In the genomic region with DNA sequence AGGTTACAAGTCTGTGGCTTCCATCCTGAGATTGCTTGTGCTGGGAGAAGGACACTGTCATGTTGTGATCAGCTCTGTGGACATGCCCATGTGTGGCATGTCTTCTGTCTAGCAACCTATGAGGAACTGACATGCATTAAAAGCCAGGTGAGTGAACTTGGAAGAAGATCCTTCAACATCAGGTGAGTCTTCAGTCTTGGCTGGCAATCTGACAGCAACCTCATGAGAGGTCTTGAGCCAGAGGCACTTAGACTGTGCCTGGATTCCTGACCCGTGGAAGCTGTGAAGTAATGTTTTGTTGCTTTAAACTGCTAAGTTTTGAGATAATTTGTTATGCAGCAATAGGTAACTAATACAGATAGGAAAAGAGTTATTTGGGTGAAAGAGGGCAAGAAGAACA, we compare ENCODE assay signal across 17 cellular contexts. TPM values are rescaled to one million over a fixed set of nuclear protein-coding genes. Genes with fewer than 3 reads are reported as not detected.
A peak's percentile ranks its signal among the peaks of the same experiment; 100 is the strongest.
DNase-seq lines count a peak whose midpoint lies in the region; ATAC-seq and TF ChIP-seq lines count a peak whose summit lies in the region.
"Had no signal": no experiment of that assay in that cellular context is flagged by ENCODE, and none has a peak within 500 bp of the region (broad histone marks: within the 10 kb centered on the region; RNA-seq: fewer than 3 reads in every experiment).

No MANE protein-coding gene starts in this region.

- no peak overlapping the region for H3K4me3 Mint-ChIP-seq in MCF 10A (ENCODE audit: unreplicated experiment)
- H3K4me3 Mint-ChIP-seq: CD8-positive, alpha-beta T cell had no signal

- H4K20me1 ChIP-seq in mammary epithelial cell (ENCODE audit: insufficient read depth, low read length): no peaks in the 10 kb centered on the region
- H4K20me1 ChIP-seq: BLaER1 had no signal

- no peak overlapping the region for H3K27ac Mint-ChIP-seq in MCF 10A (ENCODE audit: low read depth, unreplicated experiment)
- H3K27ac Mint-ChIP-seq: CD8-positive, alpha-beta T cell had no signal

- CTCF ChIA-PET in mammary epithelial cell (lab: Charles Lee; ENCODE audit: low non-redundant PET): no interaction called here
- CTCF ChIA-PET in MCF 10A (lab: Yijun Ruan, JAX): interaction anchor here (0.6 to 1.2 kb wide), 2 partner anchors 13 to 272 kb away, joined by 4 to 7 read pairs; no protein-coding TSS in a partner anchor

- no peak for TF ChIP-seq POLR2A in gastrocnemius medialis (IDR thresholded peaks at IDR 0.05)

- intact Hi-C loops in mammary epithelial cell (cut with micrococcal nuclease) (no loop called here), MCF 10A (cut with micrococcal nuclease) (no loop called here), gastrocnemius medialis (cut with DNase I; ENCODE audit: low total_unique reads) (no loop called here), lower lobe of right lung (cut with DNase I) (no loop called here)

- H3K4me2 ChIP-seq in mammary epithelial cell (ENCODE audit: insufficient read depth, low read depth, low read length): no peak overlapping the region
- H3K4me2 ChIP-seq: BLaER1 had no signal

- H3K36me3 ChIP-seq in mammary epithelial cell (ENCODE audit: insufficient read depth, low read length) (no peaks in the 10 kb centered on the region), WERI-Rb-1 (no peaks in the 10 kb centered on the region), gastrocnemius medialis (no peaks in the 10 kb centered on the region), lower lobe of right lung (no peaks in the 10 kb centered on the region)
- H3K36me3 ChIP-seq: BLaER1 had no signal

- BruUV-seq in mammary epithelial cell (replicated peaks; lab: Mats Ljungman, UMichigan): no TSS peak
- BruUV-seq in MCF 10A (replicated peaks; lab: Mats Ljungman, UMichigan): no TSS peak

- H3K27me3 ChIP-seq in mammary epithelial cell (ENCODE audit: insufficient read depth, low read length) (no peaks in the 10 kb centered on the region), WERI-Rb-1 (ENCODE audit: insufficient read depth, low read depth, severe bottlenecking) (no peaks in the 10 kb centered on the region), gastrocnemius medialis (no peaks in the 10 kb centered on the region), lower lobe of right lung (ENCODE audit: low read depth) (peaks cover 15% of the 10 kb centered on the region)
- H3K27me3 ChIP-seq: BLaER1 had no signal

- POLR2A ChIA-PET in MCF 10A (lab: Yijun Ruan, JAX): interaction anchor here (0.6 kb wide), 1 partner anchor 60 kb away, joined by 4 read pairs; no protein-coding TSS in a partner anchor

- ATAC-seq in gastrocnemius medialis (peak in 1 of 2 donors; percentile 12), lower lobe of right lung (no peak), HG02840 (IDR thresholded peaks at IDR 0.05; ENCODE audit: low FRiP score, unreplicated experiment) (no peak), GM18519 (IDR thresholded peaks at IDR 0.05; ENCODE audit: low FRiP score, unreplicated experiment) (no peak)
- ATAC-seq: CD8-positive, alpha-beta T cell; GM12878 had no signal

- TF ChIP-seq CTCF in mammary epithelial cell (conservative IDR thresholded peaks at IDR 0.05 in 1 of 2, IDR thresholded peaks at IDR 0.05 in 1 of 2; ENCODE audit: extremely low read depth in 1 of 2, insufficient read depth in 1 of 2, low read depth in 1 of 2, low read length in 2 of 2) (no peak), MCF 10A (IDR thresholded peaks at IDR 0.05; ENCODE audit: unreplicated experiment) (no peak), WERI-Rb-1 (IDR thresholded peaks at IDR 0.05; ENCODE audit: low read depth, low read length) (no peak), gastrocnemius medialis (IDR thresholded peaks at IDR 0.05 in 4 of 5, conservative IDR thresholded peaks at IDR 0.05 in 1 of 5) (no peak), lower lobe of right lung (IDR thresholded peaks at IDR 0.05) (no peak)

- no peaks in the 10 kb centered on the region for H3K27me3 Mint-ChIP-seq in MCF 10A (ENCODE audit: insufficient read depth, unreplicated experiment)

- 0% methylated on average over 1 of the region's 1 CpG for WGBS in mammary epithelial cell (ENCODE audit: low coverage, missing lambda C conversion rate)

- no peaks in the 10 kb centered on the region for H3K4me1 Mint-ChIP-seq in MCF 10A (ENCODE audit: insufficient read depth, unreplicated experiment)

- H3K4me3 ChIP-seq in mammary epithelial cell (replicated peaks in 1 of 3; ENCODE audit: insufficient read depth in 1 of 3, low read depth in 2 of 3, low read length in 3 of 3): no peak overlapping the region
- no peak overlapping the region for H3K4me3 ChIP-seq in WERI-Rb-1 (ENCODE audit: low read depth, low read length)
- H3K4me3 ChIP-seq in gastrocnemius medialis: no peak overlapping the region
- H3K4me3 ChIP-seq in lower lobe of right lung: no peak overlapping the region
- H3K4me3 ChIP-seq: BLaER1, GM12878 had no signal

- H3K36me3 Mint-ChIP-seq in MCF 10A (ENCODE audit: insufficient read depth, unreplicated experiment): peaks cover 4% of the 10 kb centered on the region
- H3K36me3 Mint-ChIP-seq: CD8-positive, alpha-beta T cell had no signal

- no peaks in the 10 kb centered on the region for H3K9me3 Mint-ChIP-seq in MCF 10A (ENCODE audit: unreplicated experiment)
- H3K9me3 Mint-ChIP-seq: CD8-positive, alpha-beta T cell had no signal

- H3K9ac ChIP-seq in mammary epithelial cell (ENCODE audit: insufficient read depth, low read length): no peak overlapping the region
- H3K9ac ChIP-seq: BLaER1 had no signal

- in situ Hi-C loops in mammary epithelial cell (cut with MboI; ENCODE audit: low sequenced_read_pairs in 2 of 2): no loop called here
- in situ Hi-C loops in gastrocnemius medialis (cut with MboI; ENCODE audit: low sequenced_read_pairs in 4 of 4): loop anchor here in 3 of 4 donors (25.0 kb wide), 1 partner anchor 253 kb away; a partner anchor contains a TSS

- no peaks in the 10 kb centered on the region for H3K79me2 ChIP-seq in mammary epithelial cell (ENCODE audit: insufficient read depth, low read length)

- H3K4me1 ChIP-seq in mammary epithelial cell (ENCODE audit: insufficient read depth, low read length) (peaks cover 11% of the 10 kb centered on the region), gastrocnemius medialis (no peaks in the 10 kb centered on the region), lower lobe of right lung (no peaks in the 10 kb centered on the region)
- H3K4me1 ChIP-seq: BLaER1 had no signal

- H2AFZ ChIP-seq in mammary epithelial cell (ENCODE audit: low read depth, low read length): no peak overlapping the region

- DNase-seq in mammary epithelial cell (peak; percentile 27), MCF 10A (ENCODE audit: unreplicated experiment) (no peak), WERI-Rb-1 (no peak), gastrocnemius medialis (no peak), lower lobe of right lung (no peak)
- DNase-seq: 8988T; Calu3; CD8-positive, alpha-beta T cell; DND-41; EL; HCEC 1CT; IMR-90 had no signal

- H3K9me3 ChIP-seq in mammary epithelial cell (replicated peaks; ENCODE audit: insufficient read depth, low read length) (no peaks in the 10 kb centered on the region), WERI-Rb-1 (ENCODE audit: severe bottlenecking) (no peaks in the 10 kb centered on the region), gastrocnemius medialis (no peaks in the 10 kb centered on the region), lower lobe of right lung (no peaks in the 10 kb centered on the region)
- H3K9me3 ChIP-seq: BLaER1 had no signal

- H3K27ac ChIP-seq in mammary epithelial cell (ENCODE audit: insufficient read depth, low read depth, low read length) (no peak overlapping the region), WERI-Rb-1 (peak overlapping the region; percentile 56; the same call in 1 of the 2 replicates), gastrocnemius medialis (peak overlapping the region; percentile 48 to 77 (median 64)), lower lobe of right lung (no peak overlapping the region)
- H3K27ac ChIP-seq: BLaER1, HL-60 had no signal

- dilution Hi-C loops in mammary epithelial cell (cut with HindIII; ENCODE audit: low sequenced_read_pairs): no loop called here

RNA-seq across cellular contexts. Expression of a gene that starts 6.8 kb away (rescaled TPM):
- 10 to 100 TPM; 53.8 to 78.0 TPM for total RNA-seq in mammary epithelial cell
- 54.0 TPM for polyA plus RNA-seq in mammary epithelial cell
- 81.1 TPM for polyA minus RNA-seq in mammary epithelial cell
- 128 and 134 TPM in 2 replicates for total RNA-seq in MCF 10A (2022)
- 10 to 100 TPM; 18.0 to 53.9 (median 41.8) TPM for total RNA-seq in gastrocnemius medialis
- total RNA-seq in lower lobe of right lung: 36.4 TPM

Comparison
In these comparisons a context has a peak if more than half of its experiments do, and no peak if none do; other contexts are left out.
1. H3K27ac ChIP-seq: peak in WERI-Rb-1 (single experiment) and gastrocnemius medialis (4 of 4); none in mammary epithelial cell (single experiment) and lower lobe of right lung (single experiment).
2. in situ Hi-C loops: an anchor here in gastrocnemius medialis (25.0 kb wide); none called in mammary epithelial cell.